8 cellular contexts compared by ENCODE assay signal in the genomic region with DNA sequence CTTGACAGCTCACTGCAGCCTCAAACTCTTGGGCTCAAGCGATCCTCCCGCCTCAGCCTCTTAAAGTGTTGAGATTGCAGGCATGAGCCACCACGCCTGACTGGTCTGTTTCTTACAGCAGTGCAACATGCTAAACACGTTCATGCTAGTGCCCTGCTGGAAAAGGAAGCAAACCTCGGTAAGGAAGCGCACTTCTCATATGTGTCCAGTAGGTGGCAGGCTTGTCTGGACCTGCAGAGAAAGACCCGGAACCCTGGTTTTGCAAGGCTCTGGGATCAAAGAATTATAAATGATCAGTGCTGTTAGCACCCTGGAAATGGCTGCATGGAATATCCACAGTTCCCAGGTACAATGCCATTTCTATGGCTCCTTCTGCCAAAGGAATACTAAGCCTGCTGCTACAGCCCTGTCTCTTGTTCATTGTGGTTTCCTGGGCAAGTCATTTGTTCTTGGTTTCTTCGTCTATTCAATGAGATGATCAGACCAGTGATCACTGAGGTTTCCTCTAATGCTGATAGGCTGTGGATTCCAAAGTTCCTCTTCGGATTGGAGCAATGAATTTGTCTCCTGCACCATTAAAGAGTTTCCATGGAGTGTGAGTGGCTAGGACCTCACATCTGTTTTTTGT. TPM values are rescaled to one million over a fixed set of nuclear protein-coding genes. Genes with fewer than 3 reads are reported as not detected.
DNase-seq lines count a peak whose midpoint lies in the region; ATAC-seq and TF ChIP-seq lines count a peak whose summit lies in the region.

No MANE protein-coding gene starts in this region.

- DNase-seq in DMS153 treated with DMSO at 0.1 percent for 48 hours (lab: John Stamatoyannopoulos, UW; ENCODE audit: unreplicated experiment) (peak; percentile 90), NCI-H510A (lab: John Stamatoyannopoulos, UW) (peak; percentile 42), choroid plexus epithelial cell (ENCODE audit: low read depth) (peak; percentile 89), left lung (peak in 1 of 2 donors; percentile 61)
- peak; percentile 44 for DNase-seq in activated CD4-positive, CD25-positive, alpha-beta regulatory T cell treated with anti-CD3 and anti-CD28 coated beads, Interleukin-2, amount 50 U/mL, for 16 hours (ENCODE audit: low read depth, low spot score)
- peak; percentile 72 for DNase-seq in stimulated activated CD8-positive, alpha-beta memory T cell treated with anti-CD3 and anti-CD28 coated beads, Interleukin-4, amount 100 ng/mL, for 48 hours

- H3K36me3 ChIP-seq in left lung, result no peaks in the 10 kb centered on the region

- H3K27ac ChIP-seq in left lung, result no peak overlapping the region

- H3K4me1 ChIP-seq in left lung, result peaks cover 0 to 15% of the 10 kb centered on the region in 2 donors

- H3K4me3 ChIP-seq in choroid plexus epithelial cell (ENCODE audit: low read depth, low read length), result no peak overlapping the region
- no peak overlapping the region for H3K4me3 ChIP-seq in left lung

- peak; percentile 47 for ATAC-seq in HG03095 (IDR thresholded peaks at IDR 0.05; ENCODE audit: unreplicated experiment)
- ATAC-seq in left lung, result peak; percentile 93
- no peak for ATAC-seq in GM18511 (IDR thresholded peaks at IDR 0.05; ENCODE audit: unreplicated experiment)

- intact Hi-C loops in left lung (cut with DNase I), result no loop called here

- no peaks in the 10 kb centered on the region for H3K9me3 ChIP-seq in left lung

- TF ChIP-seq CTCF in choroid plexus epithelial cell (conservative IDR thresholded peaks at IDR 0.05; ENCODE audit: low read depth, low read length) (peak; percentile 93), left lung (IDR thresholded peaks at IDR 0.05) (peak; percentile 93 to 94)

- no peaks in the 10 kb centered on the region for H3K27me3 ChIP-seq in left lung

RNA-seq across cellular contexts. Expression of a gene that starts 15.9 kb away (rescaled TPM):
- total RNA-seq in left lung, result not detected

RNA-seq across cellular contexts. Expression of a gene that starts 24.6 kb away (rescaled TPM):
- 1 to 10 TPM; 3.3 to 7.3 TPM for total RNA-seq in left lung

RNA-seq across cellular contexts. Expression of a gene that starts 40.5 kb away (rescaled TPM):
- total RNA-seq in left lung, result 1 to 10 TPM; 4.0 to 6.4 TPM

RNA-seq across cellular contexts. Expression of a gene that starts 40.8 kb away (rescaled TPM):
- total RNA-seq in left lung, result 10 to 100 TPM; 17.1 to 18.8 TPM
